Comparison of ENCODE assay signal across 14 cellular contexts in genomic region chr2:239711911-239712570, GRCh38.
"Had no signal": no experiment of that assay in that cellular context is flagged by ENCODE, and none has a peak within 500 bp of the region (broad histone marks: within the 10 kb centered on the region; RNA-seq: fewer than 3 reads in every experiment).

No MANE protein-coding gene starts in this region.

- FAIRE-seq: pancreas had no signal

- H3K4me3 ChIP-seq: coronary artery, gastrocnemius medialis, mucosa of descending colon, neural progenitor cell, pancreas, suprapubic skin, transverse colon had no signal

- H3K9me3 ChIP-seq: gastrocnemius medialis, pancreas, suprapubic skin had no signal

- H3K4me1 ChIP-seq: gastrocnemius medialis, pancreas, transverse colon had no signal

- H3K9ac ChIP-seq: neural progenitor cell had no signal

- H2AFZ ChIP-seq: neural progenitor cell had no signal

- H3K27me3 ChIP-seq: brain microvascular endothelial cell, neural progenitor cell, pancreas, suprapubic skin, transverse colon had no signal

- H3K36me3 ChIP-seq: brain microvascular endothelial cell, gastrocnemius medialis, neural progenitor cell, pancreas, suprapubic skin, transverse colon had no signal

- DNase-seq: activated CD4-positive, alpha-beta T cell treated with anti-CD3 and anti-CD28 coated beads, Interleukin-2, amount 50 U/mL, for 1 hour; activated CD4-positive, CD25-positive, alpha-beta regulatory T cell treated with anti-CD3 and anti-CD28 coated beads, Interleukin-2, amount 50 U/mL, for 72 hours; activated naive CD4-positive, alpha-beta T cell treated with anti-CD3 and anti-CD28 coated beads for 36 hours; anterior cingulate cortex; brain microvascular endothelial cell; mucosa of descending colon; naive B cell; pancreas; stimulated activated CD4-positive, alpha-beta T cell treated with anti-CD3 and anti-CD28 coated beads, Interleukin-2, amount 100 ng/mL, for 24 hours; transverse colon had no signal

- ATAC-seq: gastrocnemius medialis, mucosa of descending colon, pancreas had no signal

- H3K27ac ChIP-seq: brain microvascular endothelial cell, coronary artery, gastrocnemius medialis, neural progenitor cell, pancreas, suprapubic skin, transverse colon had no signal
